In the genomic region with DNA sequence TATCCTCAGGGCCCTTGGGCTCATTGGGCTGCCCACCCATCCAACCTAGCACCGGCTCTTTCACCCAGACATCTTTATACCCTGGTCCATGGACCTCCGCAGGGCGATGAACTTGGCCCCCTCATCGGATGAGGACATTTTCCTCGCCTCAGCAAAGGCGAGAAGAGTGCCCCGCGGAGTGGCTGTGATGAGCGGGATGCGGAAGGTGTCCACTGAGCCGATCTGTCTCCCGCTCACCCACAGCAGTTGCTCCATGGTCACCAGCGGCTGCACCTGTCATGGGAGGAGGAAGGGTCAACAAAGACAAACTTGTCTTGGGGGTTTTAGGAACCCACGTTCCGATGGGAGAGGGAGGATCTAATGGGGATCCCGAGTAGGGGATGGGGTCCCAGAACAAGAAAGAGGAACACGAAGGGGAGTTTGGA, we compare ENCODE assay signal across 8 cellular contexts. TPM values are rescaled to one million over a fixed set of nuclear protein-coding genes. Genes with fewer than 3 reads are reported as not detected.
DNase-seq lines count a peak whose midpoint lies in the region; ATAC-seq and TF ChIP-seq lines count a peak whose summit lies in the region.

No MANE protein-coding gene starts in this region.

- H3K36me3 ChIP-seq in ACC112 (ENCODE audit: insufficient read depth, low read length) = peaks cover 4% of the 10 kb centered on the region; the same call in 1 of the 2 replicates
- peaks cover 20 to 38% of the 10 kb centered on the region in 2 donors for H3K36me3 ChIP-seq in muscle layer of duodenum (ENCODE audit: control insufficient read depth in 1 of 2, insufficient read depth in 2 of 2, low read length in 2 of 2)

- no peak for TF ChIP-seq CTCF in choroid plexus epithelial cell (conservative IDR thresholded peaks at IDR 0.05; ENCODE audit: low read depth, low read length)

- H3K27ac Mint-ChIP-seq in IgD-negative memory B cell = peak overlapping the region; percentile 85 to 97 (median 96)

- H3K27ac ChIP-seq in ACC112 (ENCODE audit: low read depth, low read length) (no peak overlapping the region), muscle layer of duodenum (ENCODE audit: low read length) (peak overlapping the region; percentile 87)

- H3K79me2 ChIP-seq in ACC112 (ENCODE audit: control insufficient read depth, insufficient read depth, low read length, unreplicated experiment) = peaks cover 7% of the 10 kb centered on the region

- H3K27me3 ChIP-seq in ACC112 (ENCODE audit: insufficient read depth, low read length) (no peaks in the 10 kb centered on the region), muscle layer of duodenum (ENCODE audit: low read depth, low read length) (no peaks in the 10 kb centered on the region)

- H3K4me1 ChIP-seq in ACC112 (ENCODE audit: control insufficient read depth, insufficient read depth, low read length, unreplicated experiment) = peaks cover 6% of the 10 kb centered on the region
- peaks cover 0 to 26% of the 10 kb centered on the region in 2 donors for H3K4me1 ChIP-seq in muscle layer of duodenum (ENCODE audit: control insufficient read depth in 1 of 2, insufficient read depth in 2 of 2, low read length in 2 of 2)

- DNase-seq in choroid plexus epithelial cell (ENCODE audit: low read depth) (no peak), dedifferentiated amniotic fluid mesenchymal stem cell (ENCODE audit: extremely low spot score) (no peak), SIG-M5 (lab: John Stamatoyannopoulos, UW) (no peak)

- no peaks in the 10 kb centered on the region for H3K27me3 Mint-ChIP-seq in IgD-negative memory B cell

- peaks cover 13 to 17% (median 14%) of the 10 kb centered on the region in 3 donors for H3K4me1 Mint-ChIP-seq in IgD-negative memory B cell

- H3K4me3 ChIP-seq in ACC112 (ENCODE audit: low read depth, low read length) (peak overlapping the region; percentile 81), choroid plexus epithelial cell (ENCODE audit: low read depth, low read length) (peak overlapping the region; percentile 96), muscle layer of duodenum (ENCODE audit: low read depth in 1 of 2, low read length in 2 of 2) (peak overlapping the region; percentile 87 to 88)

- peaks cover 5% of the 10 kb centered on the region for H3K36me3 Mint-ChIP-seq in IgD-negative memory B cell

- no peaks in the 10 kb centered on the region for H3K9me3 ChIP-seq in muscle layer of duodenum (ENCODE audit: control insufficient read depth in 1 of 2, low read length in 2 of 2)

- H2AFZ ChIP-seq in ACC112 (ENCODE audit: low read length, unreplicated experiment) = no peak overlapping the region

- peak overlapping the region; percentile 85 to 98 (median 95) for H3K4me3 Mint-ChIP-seq in IgD-negative memory B cell

- ATAC-seq in GM19467 (IDR thresholded peaks at IDR 0.05; ENCODE audit: unreplicated experiment) = no peak
- ATAC-seq in HG03354 (IDR thresholded peaks at IDR 0.05; ENCODE audit: poor library complexity, severe bottlenecking, unreplicated experiment) = no peak

- no peaks in the 10 kb centered on the region for H3K9me3 Mint-ChIP-seq in IgD-negative memory B cell

RNA-seq across cellular contexts. Expression of gene NEU1, which starts 0.7 kb away (rescaled TPM):
- polyA plus RNA-seq in IgD-negative memory B cell = 25.0 TPM

RNA-seq across cellular contexts. Expression of gene SLC44A4, which starts 16.9 kb away (rescaled TPM):
- not detected for polyA plus RNA-seq in IgD-negative memory B cell

RNA-seq across cellular contexts. Expression of gene HSPA1B, which starts 34.4 kb away (rescaled TPM):
- 5.7 TPM for polyA plus RNA-seq in IgD-negative memory B cell

RNA-seq across cellular contexts. Expression of gene EHMT2, which starts 35.6 kb away (rescaled TPM):
- 49.3 TPM for polyA plus RNA-seq in IgD-negative memory B cell

RNA-seq across cellular contexts. Expression of gene ZBTB12, which starts 40.0 kb away (rescaled TPM):
- polyA plus RNA-seq in IgD-negative memory B cell = not detected
